Comparison of ENCODE assay signal across 7 cellular contexts in the genomic region with DNA sequence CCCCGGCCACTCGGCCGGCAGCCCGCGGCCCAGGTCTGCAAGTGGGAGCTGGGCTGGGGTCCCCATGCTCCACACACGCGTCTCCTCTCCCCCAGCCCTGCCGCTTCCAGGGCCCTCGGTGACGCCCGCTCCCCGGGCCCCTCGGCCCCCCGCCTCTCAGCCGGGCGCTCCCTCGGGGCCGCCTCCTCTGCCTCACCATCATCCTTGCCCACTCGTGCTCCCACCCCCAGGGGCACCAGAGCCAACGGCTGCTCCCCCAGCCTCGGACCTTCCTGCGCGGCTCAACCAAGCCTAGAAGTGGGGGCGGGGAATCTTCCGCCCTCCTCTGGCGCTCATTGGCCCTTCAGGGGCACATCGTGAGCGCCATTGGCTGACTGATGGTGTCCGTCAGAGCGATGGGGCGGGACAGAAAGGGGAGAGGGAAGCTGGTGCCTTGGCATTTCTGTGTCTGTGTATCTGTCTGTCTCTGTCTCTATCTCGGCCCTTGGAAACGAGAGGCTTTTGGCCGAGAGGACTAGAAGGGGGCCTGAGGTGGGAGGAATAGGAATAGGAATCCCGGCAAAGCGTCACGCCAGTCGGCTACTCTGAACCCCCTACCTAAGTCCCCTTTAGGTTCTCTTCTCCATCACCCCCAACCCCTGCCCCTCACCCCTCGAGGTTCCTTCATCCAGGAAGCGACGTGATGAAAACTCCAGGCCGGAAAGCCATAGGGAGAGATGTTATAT.
DNase-seq lines count a peak whose midpoint lies in the region; ATAC-seq lines count a peak whose summit lies in the region.

No MANE protein-coding gene starts in this region.

- peak; percentile 73 for DNase-seq in NCI-H2029 (lab: John Stamatoyannopoulos, UW)
- peak; percentile 84 for DNase-seq in T-helper 9 cell
- DNase-seq in astrocyte of the hippocampus (ENCODE audit: low read depth, low spot score), result peak; percentile 95
- DNase-seq in hippocampal formation (lab: John Stamatoyannopoulos, UW), result peak; percentile 83 to 91
- DNase-seq in retina, result peak; percentile 95

- peak; percentile 76 for ATAC-seq in GM18508 (IDR thresholded peaks at IDR 0.05; ENCODE audit: insufficient read depth, unreplicated experiment)
- ATAC-seq in HG02981 (IDR thresholded peaks at IDR 0.05; ENCODE audit: unreplicated experiment), result peak; percentile 95

Comparison
In these comparisons a context has a peak if more than half of its experiments do, and no peak if none do; other contexts are left out.
1. Peak in every context shown above with its lines: DNase-seq and ATAC-seq.